ENCODE assay signal across 8 cellular contexts in genomic region chr3:159911011-159911663, GRCh38.
DNase-seq lines count a peak whose midpoint lies in the region; ATAC-seq lines count a peak whose summit lies in the region.

No MANE protein-coding gene starts in this region.

- ATAC-seq in GM18867 (IDR thresholded peaks at IDR 0.05; ENCODE audit: unreplicated experiment) (peak; percentile 95), HG02763 (IDR thresholded peaks at IDR 0.05; ENCODE audit: unreplicated experiment) (peak; percentile 62)

- H3K4me1 Mint-ChIP-seq in activated CD4-positive, alpha-beta memory T cell treated with anti-CD3 and anti-CD28 coated beads for 36 hours (ENCODE audit: low read depth), result peaks cover 12% of the 10 kb centered on the region

- no peaks in the 10 kb centered on the region for H3K27me3 Mint-ChIP-seq in activated CD4-positive, alpha-beta memory T cell treated with anti-CD3 and anti-CD28 coated beads for 36 hours

- DNase-seq in activated CD4-positive, alpha-beta memory T cell treated with anti-CD3 and anti-CD28 coated beads for 36 hours, result peak; percentile 20
- DNase-seq in myocyte (ENCODE audit: low read depth) (peak; percentile 54), KG1 (lab: John Stamatoyannopoulos, UW) (no peak), SK-N-DZ (ENCODE audit: low spot score) (no peak), middle frontal gyrus (ENCODE audit: extremely low spot score, low spot score) (no peak), NCI-H446 (lab: John Stamatoyannopoulos, UW) (no peak)

- H3K36me3 Mint-ChIP-seq in activated CD4-positive, alpha-beta memory T cell treated with anti-CD3 and anti-CD28 coated beads for 36 hours, result no peaks in the 10 kb centered on the region

- POLR2A ChIA-PET in activated CD4-positive, alpha-beta memory T cell treated with anti-CD3 and anti-CD28 coated beads for 36 hours (lab: Charles Lee), result no interaction called here

- no peak overlapping the region for H3K27ac Mint-ChIP-seq in activated CD4-positive, alpha-beta memory T cell treated with anti-CD3 and anti-CD28 coated beads for 36 hours

- H3K4me3 Mint-ChIP-seq in activated CD4-positive, alpha-beta memory T cell treated with anti-CD3 and anti-CD28 coated beads for 36 hours, result peak overlapping the region; percentile 58

- CTCF ChIA-PET in activated CD4-positive, alpha-beta memory T cell treated with anti-CD3 and anti-CD28 coated beads for 36 hours (lab: Charles Lee), result interaction anchor here (0.7 to 1.2 kb wide), 2 partner anchors 13 to 24 kb away, joined by 3 read pairs; no protein-coding TSS in a partner anchor

- H3K9me3 Mint-ChIP-seq in activated CD4-positive, alpha-beta memory T cell treated with anti-CD3 and anti-CD28 coated beads for 36 hours, result no peaks in the 10 kb centered on the region

- intact Hi-C loops in activated CD4-positive, alpha-beta memory T cell treated with anti-CD3 and anti-CD28 coated beads for 36 hours (cut with micrococcal nuclease), result no loop called here

Comparison
In these comparisons a context has a peak if more than half of its experiments do, and no peak if none do; other contexts are left out.
1. DNase-seq: peak in activated CD4-positive, alpha-beta memory T cell treated with anti-CD3 and anti-CD28 coated beads for 36 hours (single experiment) and myocyte (single experiment); none in KG1 (single experiment), SK-N-DZ (single experiment), middle frontal gyrus (single experiment) and NCI-H446 (0 of 2).